ENCODE assay signal across 7 cellular contexts in the genomic region with DNA sequence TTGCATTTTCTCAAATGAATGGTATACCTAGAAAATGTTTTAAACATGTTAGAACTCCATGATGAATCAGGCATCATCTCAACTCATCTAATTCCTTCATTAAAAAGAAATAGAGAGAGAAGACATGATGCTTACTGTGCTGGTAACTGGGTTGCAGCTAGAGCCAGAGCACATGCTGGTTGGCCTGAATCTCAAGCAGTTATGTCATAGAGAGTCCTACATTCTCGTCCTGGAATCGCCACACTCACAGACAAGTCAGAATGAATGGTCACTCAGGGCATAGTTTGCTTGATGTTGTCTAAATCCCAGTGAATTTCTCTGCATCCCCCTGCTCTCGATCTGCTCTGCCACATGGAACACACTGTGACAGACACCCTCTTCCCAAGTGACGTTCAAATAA. TPM values are rescaled to one million over a fixed set of nuclear protein-coding genes. Genes with fewer than 3 reads are reported as not detected.
"Had no signal": no experiment of that assay in that cellular context is flagged by ENCODE, and none has a peak within 500 bp of the region (broad histone marks: within the 10 kb centered on the region; RNA-seq: fewer than 3 reads in every experiment).

No MANE protein-coding gene starts in this region.

RNA-seq across cellular contexts. Expression of a gene that starts 0.7 kb away (rescaled TPM):
- total RNA-seq: GM23248, GM23338, H1, H4, H7, H9, HFFc6 had no signal

RNA-seq across cellular contexts. Expression of a gene that starts 4.9 kb away (rescaled TPM):
- total RNA-seq: GM23248, GM23338, H1, H4, H7, H9, HFFc6 had no signal

RNA-seq across cellular contexts. Expression of a gene that starts 10.7 kb away (rescaled TPM):
- total RNA-seq: GM23248, GM23338, H1, H4, H7, H9, HFFc6 had no signal

RNA-seq across cellular contexts. Expression of a gene that starts 12.4 kb away (rescaled TPM):
- total RNA-seq: GM23248, GM23338, H1, H4, H7, H9, HFFc6 had no signal

RNA-seq across cellular contexts. Expression of a gene that starts 18.1 kb away (rescaled TPM):
- total RNA-seq: GM23248, GM23338, H1, H4, H7, H9, HFFc6 had no signal
